Comparison of ENCODE assay signal across 8 cellular contexts in genomic region chr12:27014085-27014858, GRCh38. TPM values are rescaled to one million over a fixed set of nuclear protein-coding genes. Genes with fewer than 3 reads are reported as not detected.
A peak's percentile ranks its signal among the peaks of the same experiment; 100 is the strongest.
DNase-seq lines count a peak whose midpoint lies in the region; ATAC-seq and TF ChIP-seq lines count a peak whose summit lies in the region.

Gene TM7SF3, minus strand, starts transcription at chr12:27014384. Its CDS starts 216 bp downstream, at chr12:27014168.

- H3K27ac ChIP-seq in DOHH2 (ENCODE audit: low read depth, low read length) (peak within 1 kb of the TSS; percentile 25; the same call in 1 of the 2 replicates), KOPT-K1 (ENCODE audit: low read depth, low read length, poor library complexity, severe bottlenecking) (peak within 1 kb of the TSS; percentile 99), Peyer's patch (peak within 1 kb of the TSS; percentile 88 to 97 (median 94)), esophagus squamous epithelium (peak within 1 kb of the TSS; percentile 91 to 97 (median 94))

- DNase-seq in Peyer's patch (peak; percentile 93 to 98 (median 96)), esophagus squamous epithelium (lab: John Stamatoyannopoulos, UW) (peak; percentile 68), myocyte (ENCODE audit: low read depth) (peak; percentile 90)
- DNase-seq in activated T-cell treated with anti-CD3 and anti-CD28 coated beads, Interleukin-2, amount 50 U/mL, for 48 hours: peak; percentile 93 to 96
- peak; percentile 88 to 89 for DNase-seq in stimulated activated CD8-positive, alpha-beta memory T cell treated with anti-CD3 and anti-CD28 coated beads, Interleukin-7, amount 100 ng/mL, for 48 hours (ENCODE audit: extremely low read depth in 1 of 2, low read depth in 1 of 2)

- H3F3A ChIP-seq in DOHH2 (ENCODE audit: control insufficient read depth, insufficient read depth): peaks cover 3% of the 10 kb centered on the region; the same call in 1 of the 2 replicates

- intact Hi-C loops in esophagus squamous epithelium (cut with DNase I): no loop called here

- peak; percentile 61 to 71 for TF ChIP-seq POLR2A in Peyer's patch (IDR thresholded peaks at IDR 0.05)
- peak in 2 of 4 donors; percentile 68 to 87 for TF ChIP-seq POLR2A in esophagus squamous epithelium (IDR thresholded peaks at IDR 0.05)

- H3K27me3 ChIP-seq in DOHH2 (ENCODE audit: control insufficient read depth, low read length) (no peaks in the 10 kb centered on the region), Peyer's patch (no peaks in the 10 kb centered on the region), esophagus squamous epithelium (no peaks in the 10 kb centered on the region)

- H3K4me3 ChIP-seq in DOHH2 (ENCODE audit: low read length) (peak within 1 kb of the TSS; percentile 78), Peyer's patch (peak within 1 kb of the TSS; percentile 74 to 89 (median 88)), esophagus squamous epithelium (peak within 1 kb of the TSS; percentile 76 to 92 (median 81))

- peak; percentile 84 for ATAC-seq in GM21825 (IDR thresholded peaks at IDR 0.05; ENCODE audit: unreplicated experiment)

- H3K4me1 ChIP-seq in DOHH2 (ENCODE audit: control insufficient read depth, low read length) (peaks cover 44% of the 10 kb centered on the region), Peyer's patch (peaks cover 0 to 26% (median 6%) of the 10 kb centered on the region in 4 donors), esophagus squamous epithelium (peaks cover 20 to 90% (median 27%) of the 10 kb centered on the region in 3 donors)

- H3K36me3 ChIP-seq in DOHH2 (ENCODE audit: control insufficient read depth, low read length) (no peaks in the 10 kb centered on the region), KOPT-K1 (ENCODE audit: insufficient read depth, low read length) (peaks cover 19% of the 10 kb centered on the region), Peyer's patch (no peaks in the 10 kb centered on the region), esophagus squamous epithelium (no peaks in the 10 kb centered on the region)

- 1 to 3% methylated on average over 7 to 9 of the region's 71 CpGs for WGBS in esophagus squamous epithelium, 2 donors

- peaks cover 35% of the 10 kb centered on the region for H3K79me2 ChIP-seq in DOHH2 (ENCODE audit: control insufficient read depth, low read length)

- H4K20me1 ChIP-seq in DOHH2 (ENCODE audit: control insufficient read depth, insufficient read depth, low read depth, low read length): no peaks in the 10 kb centered on the region

- H3K4me2 ChIP-seq in DOHH2 (ENCODE audit: low read length): peak within 1 kb of the TSS; percentile 88

- no peaks in the 10 kb centered on the region for H3K9me2 ChIP-seq in DOHH2 (replicated peaks; ENCODE audit: control insufficient read depth, low read length)

- H3K9me3 ChIP-seq in DOHH2 (ENCODE audit: control insufficient read depth, insufficient read depth, low read length) (no peaks in the 10 kb centered on the region), KOPT-K1 (ENCODE audit: insufficient read depth, low read length, poor library complexity, severe bottlenecking) (no peaks in the 10 kb centered on the region), Peyer's patch (no peaks in the 10 kb centered on the region), esophagus squamous epithelium (no peaks in the 10 kb centered on the region)

- TF ChIP-seq CTCF in DOHH2 (IDR thresholded peaks at IDR 0.05; ENCODE audit: low read depth, low read length, poor library complexity, severe bottlenecking): peak; percentile 94
- TF ChIP-seq CTCF in Peyer's patch (IDR thresholded peaks at IDR 0.05): peak; percentile 93 to 98 (median 96)
- peak; percentile 83 to 99 (median 98) for TF ChIP-seq CTCF in esophagus squamous epithelium (IDR thresholded peaks at IDR 0.05)

RNA-seq across cellular contexts. Expression of gene TM7SF3, which starts in this region (rescaled TPM):
- 10 to 100 TPM; 33.8 to 58.9 (median 49.7) TPM for total RNA-seq in Peyer's patch
- total RNA-seq in esophagus squamous epithelium: 100 to 1,000 TPM in 1 of 4 donors, 10 to 100 TPM in 3; 58.2 to 122 (median 78.3) TPM
- 56.4 and 78.7 TPM in 2 replicates for total RNA-seq in myocyte
- 57.4 TPM for polyA plus RNA-seq in myocyte (2012)

Comparison
In these comparisons a context has a peak if more than half of its experiments do, and no peak if none do; other contexts are left out.
1. Peak in every context shown above with its lines: DNase-seq, ATAC-seq, H3K4me3 ChIP-seq and H3K27ac ChIP-seq.
2. H3K27ac ChIP-seq: peak in every context shown above with its lines; median percentile 99 in KOPT-K1; 94 in Peyer's patch; 94 in esophagus squamous epithelium; 25 in DOHH2.